1 cellular context compared by ENCODE assay signal in genomic region chr17:79504181-79504605, GRCh38.
TF ChIP-seq lines count a peak whose summit lies in the region.

No MANE protein-coding gene starts in this region.

TF ChIP-seq in HepG2, 621 proteins besides CTCF, POLR2A, EP300 and RAD21:
- TF ChIP-seq ZNF543 (CRISPR knock-in tag; IDR thresholded peaks at IDR 0.05) (no peak), ATAD3A (CRISPR knock-in tag; IDR thresholded peaks at IDR 0.05) (no peak), ZNF317 (CRISPR knock-in tag; IDR thresholded peaks at IDR 0.05) (no peak)
TF ChIP-seq in HepG2: peak in this region for 0.
